Comparison of ENCODE assay signal across 22 cellular contexts in genomic region chr6:134555672-134556071, GRCh38.
"Had no signal": no experiment of that assay in that cellular context is flagged by ENCODE, and none has a peak within 500 bp of the region (broad histone marks: within the 10 kb centered on the region; RNA-seq: fewer than 3 reads in every experiment).

No MANE protein-coding gene starts in this region.

- H3K36me3 ChIP-seq: colonic mucosa, esophagus muscularis mucosa, gastrocnemius medialis, heart right ventricle, left ventricle myocardium inferior, lower lobe of right lung had no signal

- H3K36me3 Mint-ChIP-seq: mesothelial cell of epicardium had no signal

- ATAC-seq: effector memory CD8-positive, alpha-beta T cell; foreskin keratinocyte; gastrocnemius medialis; heart right ventricle; left cardiac atrium; lower lobe of right lung; mucosa of descending colon had no signal

- H3K4me3 Mint-ChIP-seq: dendritic cell treated with granulocyte-macrophage colony-stimulating factor and Interleukin-4, amounts not matched to agents 40 ng/mL and 50 ng/mL, for 4 days; effector memory CD8-positive, alpha-beta T cell; endodermal cell; mesothelial cell of epicardium had no signal

- H3K9me3 ChIP-seq: colonic mucosa, esophagus muscularis mucosa, gastrocnemius medialis, heart right ventricle, left ventricle myocardium inferior, lower lobe of right lung, mucosa of descending colon had no signal

- H3K27ac ChIP-seq: colonic mucosa, esophagus muscularis mucosa, foreskin keratinocyte, gastrocnemius medialis, heart right ventricle, left ventricle myocardium inferior, lower lobe of right lung had no signal

- H3K27ac Mint-ChIP-seq: dendritic cell treated with granulocyte-macrophage colony-stimulating factor and Interleukin-4, amounts not matched to agents 40 ng/mL and 50 ng/mL, for 4 days; effector memory CD8-positive, alpha-beta T cell; endodermal cell; mesothelial cell of epicardium had no signal

- H3K27me3 Mint-ChIP-seq: dendritic cell treated with granulocyte-macrophage colony-stimulating factor and Interleukin-4, amounts not matched to agents 40 ng/mL and 50 ng/mL, for 4 days had no signal

- H3K9me3 Mint-ChIP-seq: effector memory CD8-positive, alpha-beta T cell; endodermal cell had no signal

- H3K4me1 ChIP-seq: colonic mucosa, gastrocnemius medialis had no signal

- FAIRE-seq: endometrium, islet of Langerhans, keratinocyte had no signal

- DNase-seq: cerebellar nuclear complex; colonic mucosa; cortex of kidney; effector CD8-positive, alpha-beta T cell; effector memory CD8-positive, alpha-beta T cell; endodermal cell; foreskin keratinocyte; gastrocnemius medialis; glutamatergic neuron; heart right ventricle; hippocampal formation; left cardiac atrium; left ventricle myocardium inferior; lower lobe of right lung; mesenchymal stem cell; mucosa of descending colon had no signal

- H3K4me3 ChIP-seq: colonic mucosa, esophagus muscularis mucosa, gastrocnemius medialis, heart right ventricle, left ventricle myocardium inferior, lower lobe of right lung, mucosa of descending colon had no signal

- H3K27me3 ChIP-seq: colonic mucosa, esophagus muscularis mucosa, foreskin keratinocyte, gastrocnemius medialis, heart right ventricle had no signal
